Comparison of ENCODE assay signal across 13 cellular contexts in the genomic region with DNA sequence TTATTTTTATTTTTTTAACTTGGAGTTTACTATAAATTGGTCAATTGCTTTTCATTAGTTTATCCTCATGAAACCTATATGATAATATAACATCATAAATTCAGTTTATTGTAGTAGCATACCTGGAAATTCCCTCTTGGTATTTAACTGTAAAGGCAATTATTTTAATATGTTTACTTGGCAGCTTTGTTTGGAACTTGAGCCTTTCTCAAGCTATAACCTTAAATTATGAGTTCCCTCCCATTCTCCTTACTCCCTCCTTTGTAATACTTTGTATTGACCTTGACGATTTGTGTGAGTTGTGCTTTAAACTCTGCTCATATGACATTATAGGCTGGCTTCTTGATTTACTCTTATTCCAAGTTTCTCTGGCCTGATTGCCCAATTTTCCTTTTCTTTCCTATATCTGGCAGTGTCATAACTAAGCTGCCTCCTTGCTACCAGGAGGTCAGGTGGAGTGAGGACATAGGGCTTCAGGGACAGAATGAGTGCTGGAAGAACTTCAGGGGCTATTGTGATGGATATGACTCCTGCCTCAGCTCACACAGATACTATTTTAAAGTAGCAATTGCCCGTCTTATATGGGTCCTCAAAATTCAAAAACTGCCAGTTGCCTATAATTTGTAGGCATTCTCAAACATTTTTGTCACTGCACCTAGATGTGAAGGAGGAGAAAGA.
DNase-seq lines count a peak whose midpoint lies in the region; ATAC-seq and TF ChIP-seq lines count a peak whose summit lies in the region.
"Had no signal": no experiment of that assay in that cellular context is flagged by ENCODE, and none has a peak within 500 bp of the region (broad histone marks: within the 10 kb centered on the region; RNA-seq: fewer than 3 reads in every experiment).

No MANE protein-coding gene starts in this region.

- no peaks in the 10 kb centered on the region for H4K20me1 ChIP-seq in neural progenitor cell (ENCODE audit: low read depth)

- H3K4me3 Mint-ChIP-seq in WTC11, result no peak overlapping the region
- H3K4me3 Mint-ChIP-seq in neural progenitor cell, result no peak overlapping the region
- H3K4me3 Mint-ChIP-seq: CD14-positive monocyte; CD8-positive, alpha-beta T cell; HFFc6 had no signal

- no peaks in the 10 kb centered on the region for H3K9me3 ChIP-seq in HEK293 (ENCODE audit: control insufficient read depth, insufficient read depth, low read depth, low read length)
- no peaks in the 10 kb centered on the region for H3K9me3 ChIP-seq in neural progenitor cell (ENCODE audit: low read depth)
- H3K9me3 ChIP-seq: Caco-2 had no signal

- H3K4me1 ChIP-seq in HEK293 (ENCODE audit: control insufficient read depth, insufficient read depth, low read length) (no peaks in the 10 kb centered on the region), neural progenitor cell (no peaks in the 10 kb centered on the region)
- H3K4me1 ChIP-seq: Caco-2 had no signal

- DNase-seq in WTC11 (ENCODE audit: low spot score) (no peak), iPS DF 4.7 (ENCODE audit: extremely low read depth, low spot score) (peak; percentile 14), substantia nigra (lab: John Stamatoyannopoulos, UW) (no peak), OCI-M1 (lab: John Stamatoyannopoulos, UW) (no peak), neural progenitor cell (ENCODE audit: low spot score) (no peak)
- DNase-seq: Caco-2; CD8-positive, alpha-beta T cell; DND-41; GDM1; HFFc6 had no signal

- no peak overlapping the region for H2AFZ ChIP-seq in neural progenitor cell (replicated peaks)

- H3F3A ChIP-seq in neural progenitor cell (ENCODE audit: low read depth), result no peaks in the 10 kb centered on the region

- no peak overlapping the region for H3K9ac ChIP-seq in neural progenitor cell

- H3K27me3 Mint-ChIP-seq in WTC11 (ENCODE audit: low read depth) (peaks cover 3% of the 10 kb centered on the region; the same call in 1 of the 2 replicates), neural progenitor cell (ENCODE audit: insufficient read depth, low read depth) (no peaks in the 10 kb centered on the region)

- H3K4me3 ChIP-seq in HEK293 (ENCODE audit: low read depth, low read length), result no peak overlapping the region
- no peak overlapping the region for H3K4me3 ChIP-seq in neural progenitor cell
- H3K4me3 ChIP-seq: K562 had no signal

- H3K36me3 Mint-ChIP-seq in WTC11 (no peaks in the 10 kb centered on the region), neural progenitor cell (peaks cover 4% of the 10 kb centered on the region)

- H3K9me3 Mint-ChIP-seq in WTC11 (no peaks in the 10 kb centered on the region), neural progenitor cell (peaks cover 7% of the 10 kb centered on the region)
- H3K9me3 Mint-ChIP-seq: HFFc6 had no signal

- no peaks in the 10 kb centered on the region for H3K36me3 ChIP-seq in HEK293 (ENCODE audit: control insufficient read depth in 2 of 2, insufficient read depth in 1 of 2, low read length in 2 of 2)
- H3K36me3 ChIP-seq in neural progenitor cell, result peaks cover 6% of the 10 kb centered on the region

- no peaks in the 10 kb centered on the region for H3K79me2 ChIP-seq in neural progenitor cell (ENCODE audit: low read depth)

- H3K27ac ChIP-seq in HEK293 (ENCODE audit: extremely low read depth, low read depth, low read length) (no peak overlapping the region), substantia nigra (ENCODE audit: low read depth, low read length, poor library complexity, severe bottlenecking) (no peak overlapping the region), neural progenitor cell (no peak overlapping the region)

- POLR2A ChIA-PET in HEK293 (lab: Yijun Ruan, JAX) (no interaction called here), WTC11 (lab: Charles Lee) (no interaction called here)

- no peak overlapping the region for H3K4me2 ChIP-seq in neural progenitor cell

- H3K27me3 ChIP-seq in neural progenitor cell, result no peaks in the 10 kb centered on the region

- peak; percentile 94 for ATAC-seq in WTC11
- ATAC-seq: CD8-positive, alpha-beta T cell; K562 had no signal

- TF ChIP-seq CTCF in HEK293 (tag by site-specific recombination; IDR thresholded peaks at IDR 0.05), result no peak
- TF ChIP-seq CTCF in WTC11 (IDR thresholded peaks at IDR 0.05), result no peak
- no peak for TF ChIP-seq CTCF in neural progenitor cell (IDR thresholded peaks at IDR 0.05)

- H3K4me1 Mint-ChIP-seq in WTC11 (peaks cover 40% of the 10 kb centered on the region), neural progenitor cell (peaks cover 4% of the 10 kb centered on the region)
- H3K4me1 Mint-ChIP-seq: CD14-positive monocyte had no signal

- H3K27ac Mint-ChIP-seq in WTC11 (no peak overlapping the region; the same call in 1 of the 2 replicates), neural progenitor cell (no peak overlapping the region)
- H3K27ac Mint-ChIP-seq: CD14-positive monocyte; CD8-positive, alpha-beta T cell; HFFc6 had no signal

- CTCF ChIA-PET in HEK293 (lab: Yijun Ruan, JAX) (no interaction called here), WTC11 (lab: Charles Lee) (interaction anchor here (0.8 kb wide), 1 partner anchor 196 kb away, joined by 3 read pairs; no protein-coding TSS in a partner anchor)

TF ChIP-seq in HEK293, 187 proteins besides CTCF, POLR2A, EP300 and RAD21:
- no peak for TF ChIP-seq ZNF664 (tag by site-specific recombination; IDR thresholded peaks at IDR 0.05)
- peak; percentile 54 for TF ChIP-seq ZNF585B (tag by site-specific recombination; IDR thresholded peaks at IDR 0.05)
- no peak for TF ChIP-seq ZNF621 (tag by site-specific recombination; IDR thresholded peaks at IDR 0.05)
- TF ChIP-seq KLF1 (tag by site-specific recombination; IDR thresholded peaks at IDR 0.05), result no peak
- TF ChIP-seq, protein P1, sequence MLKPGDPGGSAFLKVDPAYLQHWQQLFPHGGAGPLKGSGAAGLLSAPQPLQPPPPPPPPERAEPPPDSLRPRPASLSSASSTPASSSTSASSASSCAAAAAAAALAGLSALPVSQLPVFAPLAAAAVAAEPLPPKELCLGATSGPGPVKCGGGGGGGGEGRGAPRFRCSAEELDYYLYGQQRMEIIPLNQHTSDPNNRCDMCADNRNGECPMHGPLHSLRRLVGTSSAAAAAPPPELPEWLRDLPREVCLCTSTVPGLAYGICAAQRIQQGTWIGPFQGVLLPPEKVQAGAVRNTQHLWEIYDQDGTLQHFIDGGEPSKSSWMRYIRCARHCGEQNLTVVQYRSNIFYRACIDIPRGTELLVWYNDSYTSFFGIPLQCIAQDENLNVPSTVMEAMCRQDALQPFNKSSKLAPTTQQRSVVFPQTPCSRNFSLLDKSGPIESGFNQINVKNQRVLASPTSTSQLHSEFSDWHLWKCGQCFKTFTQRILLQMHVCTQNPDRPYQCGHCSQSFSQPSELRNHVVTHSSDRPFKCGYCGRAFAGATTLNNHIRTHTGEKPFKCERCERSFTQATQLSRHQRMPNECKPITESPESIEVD (tag by site-specific recombination; IDR thresholded peaks at IDR 0.05), result 0 out of 2 replicates have a peak, but pooled peaks have one; percentile 16
- no peak for TF ChIP-seq ZSCAN30 (tag by site-specific recombination; IDR thresholded peaks at IDR 0.05)
- TF ChIP-seq ZBTB48 (tag by site-specific recombination; IDR thresholded peaks at IDR 0.05), result no peak
- TF ChIP-seq, protein P2, sequence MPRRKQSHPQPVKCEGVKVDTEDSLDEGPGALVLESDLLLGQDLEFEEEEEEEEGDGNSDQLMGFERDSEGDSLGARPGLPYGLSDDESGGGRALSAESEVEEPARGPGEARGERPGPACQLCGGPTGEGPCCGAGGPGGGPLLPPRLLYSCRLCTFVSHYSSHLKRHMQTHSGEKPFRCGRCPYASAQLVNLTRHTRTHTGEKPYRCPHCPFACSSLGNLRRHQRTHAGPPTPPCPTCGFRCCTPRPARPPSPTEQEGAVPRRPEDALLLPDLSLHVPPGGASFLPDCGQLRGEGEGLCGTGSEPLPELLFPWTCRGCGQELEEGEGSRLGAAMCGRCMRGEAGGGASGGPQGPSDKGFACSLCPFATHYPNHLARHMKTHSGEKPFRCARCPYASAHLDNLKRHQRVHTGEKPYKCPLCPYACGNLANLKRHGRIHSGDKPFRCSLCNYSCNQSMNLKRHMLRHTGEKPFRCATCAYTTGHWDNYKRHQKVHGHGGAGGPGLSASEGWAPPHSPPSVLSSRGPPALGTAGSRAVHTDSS (tag by site-specific recombination; IDR thresholded peaks at IDR 0.05), result no peak

TF ChIP-seq in WTC11, 78 proteins besides CTCF, POLR2A, EP300 and RAD21 (continues in another document):
- TF ChIP-seq SMAD3 (CRISPR knock-in tag; IDR thresholded peaks at IDR 0.05; ENCODE audit: borderline replicate concordance) (no peak), NFATC4 (CRISPR knock-in tag; IDR thresholded peaks at IDR 0.05) (no peak), TEAD1 (CRISPR knock-in tag; IDR thresholded peaks at IDR 0.05) (no peak), GABPB1 (CRISPR knock-in tag; IDR thresholded peaks at IDR 0.05) (no peak), CREB1 (CRISPR knock-in tag; IDR thresholded peaks at IDR 0.05) (no peak), NR2C2 (CRISPR knock-in tag; IDR thresholded peaks at IDR 0.05) (no peak), GRHL2 (CRISPR knock-in tag; IDR thresholded peaks at IDR 0.05; ENCODE audit: insufficient replicate concordance, severe bottlenecking) (no peak), JUN (CRISPR knock-in tag; IDR thresholded peaks at IDR 0.05) (no peak)
- TF ChIP-seq, protein P3, sequence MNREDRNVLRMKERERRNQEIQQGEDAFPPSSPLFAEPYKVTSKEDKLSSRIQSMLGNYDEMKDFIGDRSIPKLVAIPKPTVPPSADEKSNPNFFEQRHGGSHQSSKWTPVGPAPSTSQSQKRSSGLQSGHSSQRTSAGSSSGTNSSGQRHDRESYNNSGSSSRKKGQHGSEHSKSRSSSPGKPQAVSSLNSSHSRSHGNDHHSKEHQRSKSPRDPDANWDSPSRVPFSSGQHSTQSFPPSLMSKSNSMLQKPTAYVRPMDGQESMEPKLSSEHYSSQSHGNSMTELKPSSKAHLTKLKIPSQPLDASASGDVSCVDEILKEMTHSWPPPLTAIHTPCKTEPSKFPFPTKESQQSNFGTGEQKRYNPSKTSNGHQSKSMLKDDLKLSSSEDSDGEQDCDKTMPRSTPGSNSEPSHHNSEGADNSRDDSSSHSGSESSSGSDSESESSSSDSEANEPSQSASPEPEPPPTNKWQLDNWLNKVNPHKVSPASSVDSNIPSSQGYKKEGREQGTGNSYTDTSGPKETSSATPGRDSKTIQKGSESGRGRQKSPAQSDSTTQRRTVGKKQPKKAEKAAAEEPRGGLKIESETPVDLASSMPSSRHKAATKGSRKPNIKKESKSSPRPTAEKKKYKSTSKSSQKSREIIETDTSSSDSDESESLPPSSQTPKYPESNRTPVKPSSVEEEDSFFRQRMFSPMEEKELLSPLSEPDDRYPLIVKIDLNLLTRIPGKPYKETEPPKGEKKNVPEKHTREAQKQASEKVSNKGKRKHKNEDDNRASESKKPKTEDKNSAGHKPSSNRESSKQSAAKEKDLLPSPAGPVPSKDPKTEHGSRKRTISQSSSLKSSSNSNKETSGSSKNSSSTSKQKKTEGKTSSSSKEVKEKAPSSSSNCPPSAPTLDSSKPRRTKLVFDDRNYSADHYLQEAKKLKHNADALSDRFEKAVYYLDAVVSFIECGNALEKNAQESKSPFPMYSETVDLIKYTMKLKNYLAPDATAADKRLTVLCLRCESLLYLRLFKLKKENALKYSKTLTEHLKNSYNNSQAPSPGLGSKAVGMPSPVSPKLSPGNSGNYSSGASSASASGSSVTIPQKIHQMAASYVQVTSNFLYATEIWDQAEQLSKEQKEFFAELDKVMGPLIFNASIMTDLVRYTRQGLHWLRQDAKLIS (CRISPR knock-in tag; IDR thresholded peaks at IDR 0.05; ENCODE audit: borderline replicate concordance), result no peak
